ENCODE assay signal across 1 cellular context in the genomic region with DNA sequence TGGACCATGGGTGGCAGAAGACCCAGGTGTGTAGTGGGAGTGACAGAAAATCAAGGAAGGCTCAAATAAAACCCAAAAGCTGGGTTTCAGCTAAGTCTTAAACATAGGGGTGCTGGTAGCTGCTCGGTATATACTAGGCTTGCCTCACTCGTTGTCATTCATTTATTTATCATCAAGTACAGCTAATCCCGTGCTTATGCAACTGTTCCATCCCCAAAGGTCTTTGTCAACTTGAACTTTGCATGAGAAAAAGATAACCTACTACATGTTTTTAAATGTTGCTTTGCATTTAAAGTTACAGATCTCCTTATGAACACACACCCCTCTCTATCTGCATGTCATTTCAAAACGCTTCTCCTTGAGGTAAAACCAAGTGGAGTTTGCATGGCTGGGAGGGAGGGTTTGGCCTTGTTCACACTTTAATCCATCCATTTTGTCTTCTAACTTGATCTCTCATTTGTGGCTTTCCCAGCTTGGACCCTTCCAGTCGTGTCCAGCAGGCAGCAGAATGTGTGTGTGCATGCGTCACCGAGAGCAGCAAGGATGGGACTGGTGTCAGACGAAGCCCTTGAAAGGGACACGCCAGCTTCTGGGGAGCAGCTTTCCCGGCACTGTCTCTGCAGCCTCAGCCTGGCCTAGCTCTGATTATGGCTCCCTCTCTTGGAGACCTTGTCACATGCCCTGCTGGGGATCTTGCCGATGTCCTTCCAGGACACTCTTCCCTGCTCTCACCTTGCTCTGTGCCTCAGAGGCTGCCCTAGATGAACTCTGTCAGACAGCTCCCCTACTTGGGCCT.
TF ChIP-seq lines count a peak whose summit lies in the region.

No MANE protein-coding gene starts in this region.

TF ChIP-seq in HCT116, 20 proteins besides CTCF, POLR2A, EP300 and RAD21 (continued from another document):
- TF ChIP-seq, protein P1, sequence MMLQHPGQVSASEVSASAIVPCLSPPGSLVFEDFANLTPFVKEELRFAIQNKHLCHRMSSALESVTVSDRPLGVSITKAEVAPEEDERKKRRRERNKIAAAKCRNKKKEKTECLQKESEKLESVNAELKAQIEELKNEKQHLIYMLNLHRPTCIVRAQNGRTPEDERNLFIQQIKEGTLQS (IDR thresholded peaks at IDR 0.05) = no peak
- TF ChIP-seq JUND (IDR thresholded peaks at IDR 0.05) (no peak), FOSL1 (IDR thresholded peaks at IDR 0.05; ENCODE audit: low read depth) (no peak), POLR2AphosphoS5 (IDR thresholded peaks at IDR 0.05; ENCODE audit: low read depth, low read length) (no peak), SIN3A (IDR thresholded peaks at IDR 0.05; ENCODE audit: low read depth) (no peak), CEBPB (IDR thresholded peaks at IDR 0.05; ENCODE audit: low read depth) (no peak), ELF1 (IDR thresholded peaks at IDR 0.05; ENCODE audit: borderline replicate concordance, low read depth) (no peak)
- TF ChIP-seq, protein P2, sequence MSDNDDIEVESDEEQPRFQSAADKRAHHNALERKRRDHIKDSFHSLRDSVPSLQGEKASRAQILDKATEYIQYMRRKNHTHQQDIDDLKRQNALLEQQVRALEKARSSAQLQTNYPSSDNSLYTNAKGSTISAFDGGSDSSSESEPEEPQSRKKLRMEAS (IDR thresholded peaks at IDR 0.05) = no peak
- TF ChIP-seq, protein P3, sequence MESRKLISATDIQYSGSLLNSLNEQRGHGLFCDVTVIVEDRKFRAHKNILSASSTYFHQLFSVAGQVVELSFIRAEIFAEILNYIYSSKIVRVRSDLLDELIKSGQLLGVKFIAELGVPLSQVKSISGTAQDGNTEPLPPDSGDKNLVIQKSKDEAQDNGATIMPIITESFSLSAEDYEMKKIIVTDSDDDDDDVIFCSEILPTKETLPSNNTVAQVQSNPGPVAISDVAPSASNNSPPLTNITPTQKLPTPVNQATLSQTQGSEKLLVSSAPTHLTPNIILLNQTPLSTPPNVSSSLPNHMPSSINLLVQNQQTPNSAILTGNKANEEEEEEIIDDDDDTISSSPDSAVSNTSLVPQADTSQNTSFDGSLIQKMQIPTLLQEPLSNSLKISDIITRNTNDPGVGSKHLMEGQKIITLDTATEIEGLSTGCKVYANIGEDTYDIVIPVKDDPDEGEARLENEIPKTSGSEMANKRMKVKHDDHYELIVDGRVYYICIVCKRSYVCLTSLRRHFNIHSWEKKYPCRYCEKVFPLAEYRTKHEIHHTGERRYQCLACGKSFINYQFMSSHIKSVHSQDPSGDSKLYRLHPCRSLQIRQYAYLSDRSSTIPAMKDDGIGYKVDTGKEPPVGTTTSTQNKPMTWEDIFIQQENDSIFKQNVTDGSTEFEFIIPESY (IDR thresholded peaks at IDR 0.05; ENCODE audit: extremely low read depth, insufficient replicate concordance, low read length) = no peak
